ENCODE assay signal across 31 cellular contexts in genomic region chr2:51232026-51232425, GRCh38.
"Had no signal": no experiment of that assay in that cellular context is flagged by ENCODE, and none has a peak within 500 bp of the region (broad histone marks: within the 10 kb centered on the region; RNA-seq: fewer than 3 reads in every experiment).

No MANE protein-coding gene starts in this region.

- H3K9me3 ChIP-seq: body of pancreas, esophagus muscularis mucosa, gastrocnemius medialis had no signal

- H3K4me3 Mint-ChIP-seq: activated B cell treated with CpG ODN at 0.5 μM for 24 hours; activated CD8-positive, alpha-beta T cell treated with anti-CD3 and anti-CD28 coated beads for 36 hours; activated naive CD8-positive, alpha-beta T cell; activated T-cell treated with anti-CD3 and anti-CD28 coated beads, Interleukin-2, amount 50 U/mL, for 4 hours; activated T-helper 17 cell treated with anti-CD3 and anti-CD28 coated beads, Interleukin-2, amount 50 U/mL, for 72 hours; effector memory CD8-positive, alpha-beta T cell had no signal

- H3K4me1 ChIP-seq: body of pancreas, esophagus muscularis mucosa, foreskin keratinocyte, gastrocnemius medialis, heart left ventricle had no signal

- FAIRE-seq: colon had no signal

- H3K27ac ChIP-seq: body of pancreas, esophagus muscularis mucosa, foreskin keratinocyte, gastrocnemius medialis, heart left ventricle, WERI-Rb-1 had no signal

- H3K4me3 ChIP-seq: body of pancreas, esophagus muscularis mucosa, gastrocnemius medialis, heart left ventricle had no signal

- DNase-seq: activated B cell treated with CpG ODN at 0.5 μM for 24 hours; activated CD4-positive, alpha-beta T cell treated with anti-CD3 and anti-CD28 coated beads for 48 hours; activated CD4-positive, alpha-beta T cell treated with anti-CD3 and anti-CD28 coated beads, Interleukin-2, amount 50 U/mL, for 1 hour; activated CD4-positive, alpha-beta T cell treated with anti-CD3 and anti-CD28 coated beads, Interleukin-2, amount 50 U/mL, for 48 hours; activated CD8-positive, alpha-beta memory T cell treated with anti-CD3 and anti-CD28 coated beads for 24 hours; activated CD8-positive, alpha-beta T cell treated with anti-CD3 and anti-CD28 coated beads for 36 hours; activated effector memory CD4-positive, alpha-beta T cell treated with Interleukin-2 at 50 U/mL for 16 hours; activated gamma-delta T cell treated with Interleukin-2 at 50 U/mL for 16 hours; activated naive CD4-positive, alpha-beta T cell treated with anti-CD3 and anti-CD28 coated beads, Interleukin-2, amount 50 U/mL, for 16 hours; activated naive CD4-positive, alpha-beta T cell treated with Interleukin-2 at 50 U/mL for 16 hours; activated T-cell treated with anti-CD3 and anti-CD28 coated beads, Interleukin-2, amount 50 U/mL, for 4 hours; amygdala; aorta; body of pancreas; caudate nucleus; cortex of kidney; dermis blood vessel endothelial cell; effector CD4-positive, alpha-beta T cell; effector memory CD8-positive, alpha-beta T cell; erythroblast; foreskin keratinocyte; gastrocnemius medialis; glutamatergic neuron; heart left ventricle; T-helper 2 cell; WERI-Rb-1 had no signal

- H3K4me1 Mint-ChIP-seq: activated B cell treated with CpG ODN at 0.5 μM for 24 hours; activated T-helper 17 cell treated with anti-CD3 and anti-CD28 coated beads, Interleukin-2, amount 50 U/mL, for 72 hours had no signal

- H3K27ac Mint-ChIP-seq: activated B cell treated with CpG ODN at 0.5 μM for 24 hours; activated CD8-positive, alpha-beta T cell treated with anti-CD3 and anti-CD28 coated beads for 36 hours; activated naive CD8-positive, alpha-beta T cell; activated T-helper 17 cell treated with anti-CD3 and anti-CD28 coated beads, Interleukin-2, amount 50 U/mL, for 72 hours; effector memory CD8-positive, alpha-beta T cell had no signal

- H3K36me3 Mint-ChIP-seq: activated naive CD8-positive, alpha-beta T cell had no signal

- H3K36me3 ChIP-seq: esophagus muscularis mucosa, gastrocnemius medialis, heart left ventricle, WERI-Rb-1 had no signal

- ATAC-seq: activated CD4-positive, CD25-positive, alpha-beta regulatory T cell treated with anti-CD3 and anti-CD28 coated beads, Interleukin-2, amount 50 U/mL, for 24 hours; activated CD8-positive, alpha-beta T cell treated with anti-CD3 and anti-CD28 coated beads for 36 hours; activated T-cell treated with anti-CD3 and anti-CD28 coated beads, Interleukin-2, amount 50 U/mL, for 4 hours; activated T-helper 17 cell treated with anti-CD3 and anti-CD28 coated beads, Interleukin-2, amount 50 U/mL, for 72 hours; body of pancreas; effector memory CD8-positive, alpha-beta T cell; foreskin keratinocyte; gastrocnemius medialis; heart left ventricle had no signal

- H3K27me3 Mint-ChIP-seq: activated B cell treated with CpG ODN at 0.5 μM for 24 hours; activated CD8-positive, alpha-beta T cell treated with anti-CD3 and anti-CD28 coated beads for 36 hours; activated naive CD8-positive, alpha-beta T cell; activated T-helper 17 cell treated with anti-CD3 and anti-CD28 coated beads, Interleukin-2, amount 50 U/mL, for 72 hours; effector memory CD8-positive, alpha-beta T cell had no signal

- H3K27me3 ChIP-seq: body of pancreas, esophagus muscularis mucosa, foreskin keratinocyte, gastrocnemius medialis, heart left ventricle had no signal
